In genomic region chr21:29196021-29196663, GRCh38 we compare ENCODE assay signal across 8 cellular contexts.
DNase-seq lines count a peak whose midpoint lies in the region; ATAC-seq and TF ChIP-seq lines count a peak whose summit lies in the region.

No MANE protein-coding gene starts in this region.

- H3K36me3 ChIP-seq in RWPE2 (ENCODE audit: low read depth), result no peaks in the 10 kb centered on the region
- no peaks in the 10 kb centered on the region for H3K36me3 ChIP-seq in smooth muscle cell (ENCODE audit: low read depth)

- H2AFZ ChIP-seq in smooth muscle cell (ENCODE audit: low read depth), result peak overlapping the region; percentile 40

- no peaks in the 10 kb centered on the region for H4K20me1 ChIP-seq in smooth muscle cell (ENCODE audit: low read depth)

- 38% methylated on average over 8 of the region's 8 CpGs for WGBS in smooth muscle cell (ENCODE audit: low lambda C conversion rate)

- H3K4me2 ChIP-seq in smooth muscle cell, result peak overlapping the region; percentile 69

- H3K9me3 ChIP-seq in RWPE2 (ENCODE audit: severe bottlenecking) (peaks cover 4% of the 10 kb centered on the region), smooth muscle cell (replicated peaks; ENCODE audit: low read depth) (peaks cover 5% of the 10 kb centered on the region)

- intact Hi-C loops in cardiac septum (cut with DNase I), result no loop called here

- peak; percentile 80 for DNase-seq in AG08395 (ENCODE audit: low spot score)
- peak; percentile 69 for DNase-seq in RWPE2 (ENCODE audit: low spot score)
- DNase-seq in activated effector memory CD4-positive, alpha-beta T cell treated with Interleukin-2 at 50 U/mL for 16 hours, result peak; percentile 42
- peak; percentile 86 for DNase-seq in cardiac septum (ENCODE audit: low spot score)
- DNase-seq in smooth muscle cell (lab: John Stamatoyannopoulos, UW; ENCODE audit: unreplicated experiment), result no peak
- DNase-seq in NCI-H2029 (lab: John Stamatoyannopoulos, UW), result no peak

- H3K9ac ChIP-seq in smooth muscle cell (ENCODE audit: low read depth), result peak overlapping the region; percentile 65

- no peaks in the 10 kb centered on the region for H3K79me2 ChIP-seq in smooth muscle cell (ENCODE audit: low read depth)

- peaks cover 10% of the 10 kb centered on the region for H3F3A ChIP-seq in smooth muscle cell (ENCODE audit: low read depth)

- H3K4me1 ChIP-seq in RWPE2 (ENCODE audit: insufficient read depth, poor library complexity, severe bottlenecking) (peaks cover 27% of the 10 kb centered on the region), smooth muscle cell (ENCODE audit: low read depth) (no peaks in the 10 kb centered on the region)

- ATAC-seq in GM19023 (IDR thresholded peaks at IDR 0.05; ENCODE audit: unreplicated experiment) (peak; percentile 93), HG03135 (IDR thresholded peaks at IDR 0.05; ENCODE audit: unreplicated experiment) (peak; percentile 92), RWPE2 (ENCODE audit: low read depth) (peak; percentile 96)

- H3K27ac ChIP-seq in RWPE2 (ENCODE audit: poor library complexity, severe bottlenecking) (peak overlapping the region; percentile 78), smooth muscle cell (ENCODE audit: low read depth) (peak overlapping the region; percentile 97)

- H3K4me3 ChIP-seq in RWPE2 (ENCODE audit: severe bottlenecking) (no peak overlapping the region), smooth muscle cell (peak overlapping the region; percentile 19)

- no peaks in the 10 kb centered on the region for H3K27me3 ChIP-seq in RWPE2 (ENCODE audit: insufficient read depth, poor library complexity, severe bottlenecking)
- no peaks in the 10 kb centered on the region for H3K27me3 ChIP-seq in smooth muscle cell (ENCODE audit: low read depth)

- TF ChIP-seq CTCF in RWPE2 (IDR thresholded peaks at IDR 0.05; ENCODE audit: poor library complexity, severe bottlenecking) (peak; percentile 74), smooth muscle cell (IDR thresholded peaks at IDR 0.05; ENCODE audit: borderline replicate concordance, insufficient read depth, poor library complexity, severe bottlenecking) (peak; percentile 17)

Comparison
In these comparisons a context has a peak if more than half of its experiments do, and no peak if none do; other contexts are left out.
1. DNase-seq: peak in AG08395 (single experiment), RWPE2 (single experiment), activated effector memory CD4-positive, alpha-beta T cell treated with Interleukin-2 at 50 U/mL for 16 hours (single experiment) and cardiac septum (single experiment); none in smooth muscle cell (single experiment) and NCI-H2029 (single experiment).
2. Peak in every context shown above with its lines, with median percentiles within 50 percentile points of each other: ATAC-seq.